1 cellular context compared by ENCODE assay signal in genomic region chr6:2029952-2030351, GRCh38.
TF ChIP-seq lines count a peak whose summit lies in the region.

No MANE protein-coding gene starts in this region.

TF ChIP-seq in GM23338, 12 proteins besides CTCF, POLR2A, EP300 and RAD21 (continued from another document):
- no peak for TF ChIP-seq ZNF462 (CRISPR knock-in tag; IDR thresholded peaks at IDR 0.05)
